ENCODE assay signal across 33 cellular contexts in the genomic region with DNA sequence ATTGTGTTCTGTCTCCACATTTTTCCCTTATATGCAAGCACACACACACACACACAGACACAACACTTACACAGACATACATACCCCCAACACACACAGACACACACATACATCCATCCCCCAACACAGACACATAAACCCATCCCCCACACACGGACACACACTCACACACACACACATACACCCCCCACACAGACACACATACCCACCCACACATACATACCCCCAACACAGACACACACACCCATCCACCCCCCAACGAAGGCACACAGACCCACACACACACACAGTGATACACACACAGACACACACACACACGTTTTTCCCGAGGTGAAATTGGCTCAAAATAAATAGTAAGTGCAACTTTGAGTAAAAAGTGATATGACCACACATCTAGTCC.
"Had no signal": no experiment of that assay in that cellular context is flagged by ENCODE, and none has a peak within 500 bp of the region (broad histone marks: within the 10 kb centered on the region; RNA-seq: fewer than 3 reads in every experiment).

No MANE protein-coding gene starts in this region.

- H3K4me3 Mint-ChIP-seq: activated CD4-positive, alpha-beta memory T cell treated with anti-CD3 and anti-CD28 coated beads, Interleukin-2, amount 10 ng/mL, durations not matched to agents 7 days and 5 days; activated CD4-positive, alpha-beta T cell treated with anti-CD3 and anti-CD28 coated beads, Interleukin-2, amount 10 ng/mL, durations not matched to agents 7 days and 5 days; activated naive CD4-positive, alpha-beta T cell treated with anti-CD3 and anti-CD28 coated beads for 36 hours; activated naive CD4-positive, alpha-beta T cell treated with anti-CD3 and anti-CD28 coated beads, Interleukin-2, amount 50 U/mL, for 24 hours; activated naive CD8-positive, alpha-beta T cell treated with anti-CD3 and anti-CD28 coated beads for 36 hours; activated naive CD8-positive, alpha-beta T cell treated with anti-CD3 and anti-CD28 coated beads, Interleukin-2, amount 50 U/mL, for 24 hours; activated T-cell treated with anti-CD3 and anti-CD28 coated beads, Interleukin-2, amount 50 U/mL, for 24 hours; activated T-helper 17 cell treated with anti-CD3 and anti-CD28 coated beads, Interleukin-2, amount 50 U/mL, for 72 hours; dendritic cell treated with granulocyte-macrophage colony-stimulating factor and Interleukin-4, amounts not matched to agents 40 ng/mL and 50 ng/mL, for 4 days; endodermal cell; WTC11 had no signal

- H3K36me3 ChIP-seq: adrenal gland, cardiac muscle cell had no signal

- H3K9me3 Mint-ChIP-seq: activated CD4-positive, alpha-beta memory T cell treated with anti-CD3 and anti-CD28 coated beads, Interleukin-2, amount 10 ng/mL, durations not matched to agents 7 days and 5 days; activated naive CD4-positive, alpha-beta T cell treated with anti-CD3 and anti-CD28 coated beads, Interleukin-2, amount 50 U/mL, for 24 hours; activated naive CD8-positive, alpha-beta T cell treated with anti-CD3 and anti-CD28 coated beads, Interleukin-2, amount 50 U/mL, for 24 hours; activated T-cell treated with anti-CD3 and anti-CD28 coated beads, Interleukin-2, amount 50 U/mL, for 24 hours; activated T-helper 17 cell treated with anti-CD3 and anti-CD28 coated beads, Interleukin-2, amount 50 U/mL, for 72 hours; dendritic cell treated with granulocyte-macrophage colony-stimulating factor and Interleukin-4, amounts not matched to agents 40 ng/mL and 50 ng/mL, for 4 days; WTC11 had no signal

- DNase-seq: activated CD4-positive, alpha-beta memory T cell treated with anti-CD3 and anti-CD28 coated beads, Interleukin-2, amount 10 ng/mL, durations not matched to agents 7 days and 5 days; activated CD4-positive, alpha-beta T cell treated with anti-CD3 and anti-CD28 coated beads for 1 hour; activated CD4-positive, alpha-beta T cell treated with anti-CD3 and anti-CD28 coated beads for 4 hours; activated CD4-positive, alpha-beta T cell treated with anti-CD3 and anti-CD28 coated beads, Interleukin-2, amount 10 ng/mL, durations not matched to agents 7 days and 5 days; activated CD4-positive, alpha-beta T cell treated with anti-CD3 and anti-CD28 coated beads, Interleukin-2, amount 50 U/mL, for 4 hours; activated CD8-positive, alpha-beta memory T cell treated with anti-CD3 and anti-CD28 coated beads, Interleukin-2, amount 50 U/mL, for 48 hours; activated effector memory CD4-positive, alpha-beta T cell treated with Interleukin-2 at 50 U/mL for 16 hours; activated naive CD4-positive, alpha-beta T cell treated with anti-CD3 and anti-CD28 coated beads for 36 hours; activated naive CD8-positive, alpha-beta T cell treated with anti-CD3 and anti-CD28 coated beads for 36 hours; activated naive CD8-positive, alpha-beta T cell treated with anti-CD3 and anti-CD28 coated beads, Interleukin-2, amount 50 U/mL, for 24 hours; activated T-cell treated with anti-CD3 and anti-CD28 coated beads for 4 hours; activated T-cell treated with anti-CD3 and anti-CD28 coated beads, Interleukin-2, amount 50 U/mL, for 24 hours; adrenal gland; amygdala; aorta; body of pancreas; central memory CD4-positive, alpha-beta T cell; cerebellar nuclear complex; dorsolateral prefrontal cortex; effector memory CD4-positive, alpha-beta T cell; endodermal cell; foreskin fibroblast; head of caudate nucleus; T-helper 1 cell; T-helper 2 cell had no signal

- H3K27ac ChIP-seq: adrenal gland, body of pancreas, cardiac muscle cell, coronary artery, dorsolateral prefrontal cortex, VCaP had no signal

- H3K4me1 Mint-ChIP-seq: activated CD4-positive, alpha-beta memory T cell treated with anti-CD3 and anti-CD28 coated beads, Interleukin-2, amount 10 ng/mL, durations not matched to agents 7 days and 5 days; activated CD4-positive, alpha-beta T cell treated with anti-CD3 and anti-CD28 coated beads, Interleukin-2, amount 10 ng/mL, durations not matched to agents 7 days and 5 days; activated naive CD4-positive, alpha-beta T cell treated with anti-CD3 and anti-CD28 coated beads, Interleukin-2, amount 50 U/mL, for 24 hours; activated naive CD8-positive, alpha-beta T cell treated with anti-CD3 and anti-CD28 coated beads for 36 hours; activated naive CD8-positive, alpha-beta T cell treated with anti-CD3 and anti-CD28 coated beads, Interleukin-2, amount 50 U/mL, for 24 hours; activated T-helper 17 cell treated with anti-CD3 and anti-CD28 coated beads, Interleukin-2, amount 50 U/mL, for 72 hours; WTC11 had no signal

- H3K27me3 ChIP-seq: adrenal gland, body of pancreas, cardiac muscle cell had no signal

- H3K9me3 ChIP-seq: adrenal gland, body of pancreas had no signal

- H3K4me3 ChIP-seq: adrenal gland, body of pancreas, cardiac muscle cell, coronary artery, dorsolateral prefrontal cortex had no signal

- H3K4me1 ChIP-seq: adrenal gland, body of pancreas had no signal

- FAIRE-seq: frontal cortex had no signal

- H3K27me3 Mint-ChIP-seq: activated CD4-positive, alpha-beta T cell treated with anti-CD3 and anti-CD28 coated beads, Interleukin-2, amount 10 ng/mL, durations not matched to agents 7 days and 5 days; activated naive CD4-positive, alpha-beta T cell treated with anti-CD3 and anti-CD28 coated beads, Interleukin-2, amount 50 U/mL, for 24 hours; activated naive CD8-positive, alpha-beta T cell treated with anti-CD3 and anti-CD28 coated beads for 36 hours; activated T-cell treated with anti-CD3 and anti-CD28 coated beads, Interleukin-2, amount 50 U/mL, for 24 hours; activated T-helper 17 cell treated with anti-CD3 and anti-CD28 coated beads, Interleukin-2, amount 50 U/mL, for 72 hours; dendritic cell treated with granulocyte-macrophage colony-stimulating factor and Interleukin-4, amounts not matched to agents 40 ng/mL and 50 ng/mL, for 4 days had no signal

- H3K36me3 Mint-ChIP-seq: activated naive CD4-positive, alpha-beta T cell treated with anti-CD3 and anti-CD28 coated beads, Interleukin-2, amount 50 U/mL, for 24 hours; activated naive CD8-positive, alpha-beta T cell treated with anti-CD3 and anti-CD28 coated beads for 36 hours; WTC11 had no signal

- H3K27ac Mint-ChIP-seq: activated CD4-positive, alpha-beta memory T cell treated with anti-CD3 and anti-CD28 coated beads, Interleukin-2, amount 10 ng/mL, durations not matched to agents 7 days and 5 days; activated CD4-positive, alpha-beta T cell treated with anti-CD3 and anti-CD28 coated beads, Interleukin-2, amount 10 ng/mL, durations not matched to agents 7 days and 5 days; activated naive CD4-positive, alpha-beta T cell treated with anti-CD3 and anti-CD28 coated beads for 36 hours; activated naive CD4-positive, alpha-beta T cell treated with anti-CD3 and anti-CD28 coated beads, Interleukin-2, amount 50 U/mL, for 24 hours; activated naive CD8-positive, alpha-beta T cell treated with anti-CD3 and anti-CD28 coated beads for 36 hours; activated naive CD8-positive, alpha-beta T cell treated with anti-CD3 and anti-CD28 coated beads, Interleukin-2, amount 50 U/mL, for 24 hours; activated T-cell treated with anti-CD3 and anti-CD28 coated beads, Interleukin-2, amount 50 U/mL, for 24 hours; activated T-helper 17 cell treated with anti-CD3 and anti-CD28 coated beads, Interleukin-2, amount 50 U/mL, for 72 hours; dendritic cell treated with granulocyte-macrophage colony-stimulating factor and Interleukin-4, amounts not matched to agents 40 ng/mL and 50 ng/mL, for 4 days; endodermal cell; WTC11 had no signal
